8 cellular contexts compared by ENCODE assay signal in the genomic region with DNA sequence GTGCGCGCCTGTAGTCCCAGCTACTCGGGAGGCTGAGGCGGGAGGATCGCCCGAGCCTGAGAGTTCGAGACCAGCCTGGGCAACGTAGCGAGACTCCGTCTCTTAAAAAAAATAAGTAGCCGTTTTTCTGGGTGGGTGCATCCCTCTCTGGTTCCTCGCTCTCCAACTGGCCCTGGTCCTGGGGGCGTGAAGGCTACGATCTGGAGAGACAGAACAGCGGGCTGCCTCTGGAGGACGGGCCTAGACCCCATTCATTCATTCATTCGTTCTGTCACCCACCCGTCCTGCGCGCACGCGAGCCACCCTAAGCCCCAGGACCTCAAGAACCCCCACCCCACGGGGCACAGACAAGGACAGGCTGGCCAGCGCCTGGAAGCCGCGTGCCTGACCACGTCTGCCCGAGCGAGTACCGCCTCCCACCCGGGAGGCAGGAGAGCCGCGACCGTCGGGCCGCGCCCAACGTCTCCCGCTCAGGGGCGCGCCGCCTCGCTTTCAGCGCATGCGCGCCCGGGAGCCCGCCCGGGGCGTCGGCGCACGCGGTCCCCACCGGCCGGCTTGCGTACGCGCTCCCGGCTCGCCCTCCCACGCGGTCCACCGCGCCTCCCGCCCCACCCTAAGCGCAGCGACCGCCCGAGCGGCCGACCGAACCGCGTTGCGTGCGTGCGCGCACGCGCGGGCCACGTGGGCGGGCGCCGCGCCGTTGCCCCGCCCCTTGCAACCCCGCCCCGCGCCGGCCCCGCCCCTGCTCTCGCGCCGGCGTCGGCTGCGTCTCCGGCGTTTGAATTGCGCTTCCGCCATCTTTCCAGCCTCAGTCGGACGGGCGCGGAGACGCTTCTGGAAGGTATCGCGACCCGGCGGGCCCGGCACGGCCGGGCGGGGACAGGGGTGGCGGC. TPM values are rescaled to one million over a fixed set of nuclear protein-coding genes. Genes with fewer than 3 reads are reported as not detected.
A peak's percentile ranks its signal among the peaks of the same experiment; 100 is the strongest.
DNase-seq lines count a peak whose midpoint lies in the region; ATAC-seq and TF ChIP-seq lines count a peak whose summit lies in the region.

A gene (plus strand): TSS at position 781 of the 893 bp plus-strand sequence. CDS start 528 bp downstream, outside the sequence.

- H3K27me3 Mint-ChIP-seq in activated naive CD4-positive, alpha-beta T cell treated with anti-CD3 and anti-CD28 coated beads, Interleukin-2, amount 10 ng/mL, durations not matched to agents 7 days and 5 days: no peaks in the 10 kb centered on the region

- H3K27ac Mint-ChIP-seq in activated naive CD4-positive, alpha-beta T cell treated with anti-CD3 and anti-CD28 coated beads, Interleukin-2, amount 10 ng/mL, durations not matched to agents 7 days and 5 days: peak within 1 kb of the TSS; percentile 98

- H3K27me3 ChIP-seq in gastroesophageal sphincter: no peaks in the 10 kb centered on the region

- no peak for TF ChIP-seq EP300 in gastroesophageal sphincter (IDR thresholded peaks at IDR 0.05)

- peak within 1 kb of the TSS; percentile 97 for H3K4me3 Mint-ChIP-seq in activated naive CD4-positive, alpha-beta T cell treated with anti-CD3 and anti-CD28 coated beads, Interleukin-2, amount 10 ng/mL, durations not matched to agents 7 days and 5 days

- peak; percentile 100 for DNase-seq in GM03348 (ENCODE audit: low spot score)
- DNase-seq in HFF-Myc (ENCODE audit: extremely low read depth, low read depth): peak; percentile 52
- DNase-seq in NB4 (ENCODE audit: low read depth): peak; percentile 97
- no peak for DNase-seq in SK-N-MC (ENCODE audit: low read depth, low spot score)
- DNase-seq in activated naive CD4-positive, alpha-beta T cell treated with anti-CD3 and anti-CD28 coated beads, Interleukin-2, amount 10 ng/mL, durations not matched to agents 7 days and 5 days: peak; percentile 92
- peak in 55 of 56 donors; percentile 54 to 93 (median 82) for DNase-seq in nucleus accumbens (lab: John Stamatoyannopoulos, UW)
- peak; percentile 85 for DNase-seq in superior temporal gyrus (ENCODE audit: extremely low spot score)

- H3K27ac ChIP-seq in SK-N-MC (peak within 1 kb of the TSS; percentile 87), gastroesophageal sphincter (peak within 1 kb of the TSS; percentile 58 to 97 (median 94))

- H3K4me3 ChIP-seq in HFF-Myc (replicated peaks; ENCODE audit: low read depth, low read length) (peak within 1 kb of the TSS; percentile 97), NB4 (ENCODE audit: low read depth, low read length) (peak within 1 kb of the TSS; percentile 93), SK-N-MC (peak within 1 kb of the TSS; percentile 93), gastroesophageal sphincter (peak within 1 kb of the TSS; percentile 82 to 97)

- H3K36me3 ChIP-seq in SK-N-MC (ENCODE audit: insufficient read depth, low read length) (peaks cover 42% of the 10 kb centered on the region), gastroesophageal sphincter (peaks cover 0 to 35% of the 10 kb centered on the region in 2 donors)

- peak; percentile 94 for TF ChIP-seq POLR2A in NB4 (IDR thresholded peaks at IDR 0.05; ENCODE audit: extremely low read depth, insufficient read length)
- TF ChIP-seq POLR2A in gastroesophageal sphincter (IDR thresholded peaks at IDR 0.05): peak; percentile 17 to 23

- peak within 1 kb of the TSS; percentile 99 for H3K9ac ChIP-seq in SK-N-MC (ENCODE audit: insufficient read length)

- peak; percentile 97 for ATAC-seq in gastroesophageal sphincter

- TF ChIP-seq CTCF in HFF-Myc (IDR thresholded peaks at IDR 0.05; ENCODE audit: low read depth, low read length, missing control alignments) (no peak), NB4 (IDR thresholded peaks at IDR 0.05; ENCODE audit: low read depth, low read length) (no peak), gastroesophageal sphincter (IDR thresholded peaks at IDR 0.05) (no peak)

- peaks cover 79% of the 10 kb centered on the region for H3K4me1 Mint-ChIP-seq in activated naive CD4-positive, alpha-beta T cell treated with anti-CD3 and anti-CD28 coated beads, Interleukin-2, amount 10 ng/mL, durations not matched to agents 7 days and 5 days

- H3K4me1 ChIP-seq in gastroesophageal sphincter: peaks cover 5 to 43% (median 12%) of the 10 kb centered on the region in 3 donors

- H3K9me3 Mint-ChIP-seq in activated naive CD4-positive, alpha-beta T cell treated with anti-CD3 and anti-CD28 coated beads, Interleukin-2, amount 10 ng/mL, durations not matched to agents 7 days and 5 days: no peaks in the 10 kb centered on the region

- CTCF ChIA-PET in activated naive CD4-positive, alpha-beta T cell treated with anti-CD3 and anti-CD28 coated beads, Interleukin-2, amount 10 ng/mL, durations not matched to agents 7 days and 5 days (lab: Charles Lee): interaction anchor here (1.3 to 1.5 kb wide), 3 partner anchors 34 to 40 kb away, joined by 3 to 8 read pairs (median 3); no protein-coding TSS in a partner anchor

- no CpG with 5 or more reads among the region's 118 CpGs for WGBS in gastroesophageal sphincter (ENCODE audit: low coverage in 1 of 2), 2 donors

- peaks cover 40% of the 10 kb centered on the region for H3K36me3 Mint-ChIP-seq in activated naive CD4-positive, alpha-beta T cell treated with anti-CD3 and anti-CD28 coated beads, Interleukin-2, amount 10 ng/mL, durations not matched to agents 7 days and 5 days

- no peaks in the 10 kb centered on the region for H3K9me3 ChIP-seq in SK-N-MC (ENCODE audit: low read depth, low read length)
- no peaks in the 10 kb centered on the region for H3K9me3 ChIP-seq in gastroesophageal sphincter

RNA-seq across cellular contexts. Expression of the gene that starts here (rescaled TPM):
- total RNA-seq in gastroesophageal sphincter: 100 to 1,000 TPM; 139 to 199 (median 167) TPM
